1 cellular context compared by ENCODE assay signal in the genomic region with DNA sequence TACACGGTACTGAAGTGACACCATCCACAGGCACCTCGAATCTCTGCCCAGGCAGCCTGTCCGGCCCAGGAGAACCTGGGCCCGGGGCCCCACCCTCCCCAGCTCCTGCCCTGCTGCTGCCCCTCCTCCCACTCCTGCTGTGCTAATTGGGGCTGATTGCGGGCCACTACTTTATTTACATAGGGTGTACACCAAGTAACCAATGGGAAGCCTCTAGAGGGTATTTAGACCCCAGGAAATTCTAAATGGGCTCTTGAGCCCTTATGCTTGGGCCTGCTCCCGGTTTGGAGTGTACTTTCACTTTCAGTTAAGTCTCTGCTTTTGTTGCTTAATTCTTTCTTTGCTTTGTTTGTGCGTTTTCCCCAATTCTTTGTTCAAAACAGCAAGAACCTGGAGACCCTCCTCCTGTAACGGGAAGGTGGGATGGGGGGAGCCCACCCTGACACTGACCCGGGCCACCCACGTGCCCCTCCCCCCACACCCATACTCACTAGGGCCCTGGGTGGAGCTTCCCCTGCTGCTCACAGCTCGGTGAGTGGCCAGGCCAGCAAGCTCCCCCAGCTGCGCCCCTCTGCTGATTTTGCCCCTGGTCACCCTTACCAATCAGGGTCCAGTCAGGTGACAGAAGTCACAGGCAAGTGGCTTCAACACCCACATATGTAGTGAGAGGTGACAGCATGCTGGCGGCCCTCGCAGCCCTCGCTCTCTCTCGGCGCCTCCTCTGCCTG.
A peak's percentile ranks its signal among the peaks of the same experiment; 100 is the strongest.
TF ChIP-seq lines count a peak whose summit lies in the region.

No MANE protein-coding gene starts in this region.

TF ChIP-seq in HepG2, 621 proteins besides CTCF, POLR2A, EP300 and RAD21 (continues in another document):
- no peak for TF ChIP-seq ZNF331 (CRISPR knock-in tag; IDR thresholded peaks at IDR 0.05)
- TF ChIP-seq, protein P1, sequence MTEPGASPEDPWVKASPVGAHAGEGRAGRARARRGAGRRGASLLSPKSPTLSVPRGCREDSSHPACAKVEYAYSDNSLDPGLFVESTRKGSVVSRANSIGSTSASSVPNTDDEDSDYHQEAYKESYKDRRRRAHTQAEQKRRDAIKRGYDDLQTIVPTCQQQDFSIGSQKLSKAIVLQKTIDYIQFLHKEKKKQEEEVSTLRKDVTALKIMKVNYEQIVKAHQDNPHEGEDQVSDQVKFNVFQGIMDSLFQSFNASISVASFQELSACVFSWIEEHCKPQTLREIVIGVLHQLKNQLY (CRISPR knock-in tag; IDR thresholded peaks at IDR 0.05) = no peak
- TF ChIP-seq, protein P2, sequence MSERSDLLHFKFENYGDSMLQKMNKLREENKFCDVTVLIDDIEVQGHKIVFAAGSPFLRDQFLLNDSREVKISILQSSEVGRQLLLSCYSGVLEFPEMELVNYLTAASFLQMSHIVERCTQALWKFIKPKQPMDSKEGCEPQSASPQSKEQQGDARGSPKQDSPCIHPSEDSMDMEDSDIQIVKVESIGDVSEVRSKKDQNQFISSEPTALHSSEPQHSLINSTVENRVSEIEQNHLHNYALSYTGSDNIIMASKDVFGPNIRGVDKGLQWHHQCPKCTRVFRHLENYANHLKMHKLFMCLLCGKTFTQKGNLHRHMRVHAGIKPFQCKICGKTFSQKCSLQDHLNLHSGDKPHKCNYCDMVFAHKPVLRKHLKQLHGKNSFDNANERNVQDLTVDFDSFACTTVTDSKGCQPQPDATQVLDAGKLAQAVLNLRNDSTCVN (CRISPR knock-in tag; IDR thresholded peaks at IDR 0.05; ENCODE audit: borderline replicate concordance) = no peak
- peak; percentile 59; the same call in 1 of the 2 replicates for TF ChIP-seq PHF8 (CRISPR knock-in tag; IDR thresholded peaks at IDR 0.05)
- TF ChIP-seq ZNF816 (CRISPR knock-in tag; IDR thresholded peaks at IDR 0.05; ENCODE audit: borderline replicate concordance) = no peak
- TF ChIP-seq SALL1 (CRISPR knock-in tag; IDR thresholded peaks at IDR 0.05) = 0 out of 2 replicates have a peak, but pooled peaks have one; percentile 9
- TF ChIP-seq, protein P3, sequence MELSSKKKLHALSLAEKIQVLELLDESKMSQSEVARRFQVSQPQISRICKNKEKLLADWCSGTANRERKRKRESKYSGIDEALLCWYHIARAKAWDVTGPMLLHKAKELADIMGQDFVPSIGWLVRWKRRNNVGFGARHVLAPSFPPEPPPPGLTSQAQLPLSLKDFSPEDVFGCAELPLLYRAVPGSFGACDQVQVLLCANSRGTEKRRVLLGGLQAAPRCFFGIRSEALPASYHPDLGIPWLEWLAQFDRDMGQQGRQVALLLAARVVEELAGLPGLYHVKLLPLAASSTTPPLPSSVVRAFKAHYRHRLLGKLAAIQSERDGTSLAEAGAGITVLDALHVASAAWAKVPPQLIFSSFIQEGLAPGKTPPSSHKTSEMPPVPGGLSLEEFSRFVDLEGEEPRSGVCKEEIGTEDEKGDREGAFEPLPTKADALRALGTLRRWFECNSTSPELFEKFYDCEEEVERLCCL (CRISPR knock-in tag; IDR thresholded peaks at IDR 0.05; ENCODE audit: borderline replicate concordance) = no peak
- peak; percentile 55 for TF ChIP-seq IRF2 (CRISPR knock-in tag; IDR thresholded peaks at IDR 0.05)
- TF ChIP-seq, protein P4, sequence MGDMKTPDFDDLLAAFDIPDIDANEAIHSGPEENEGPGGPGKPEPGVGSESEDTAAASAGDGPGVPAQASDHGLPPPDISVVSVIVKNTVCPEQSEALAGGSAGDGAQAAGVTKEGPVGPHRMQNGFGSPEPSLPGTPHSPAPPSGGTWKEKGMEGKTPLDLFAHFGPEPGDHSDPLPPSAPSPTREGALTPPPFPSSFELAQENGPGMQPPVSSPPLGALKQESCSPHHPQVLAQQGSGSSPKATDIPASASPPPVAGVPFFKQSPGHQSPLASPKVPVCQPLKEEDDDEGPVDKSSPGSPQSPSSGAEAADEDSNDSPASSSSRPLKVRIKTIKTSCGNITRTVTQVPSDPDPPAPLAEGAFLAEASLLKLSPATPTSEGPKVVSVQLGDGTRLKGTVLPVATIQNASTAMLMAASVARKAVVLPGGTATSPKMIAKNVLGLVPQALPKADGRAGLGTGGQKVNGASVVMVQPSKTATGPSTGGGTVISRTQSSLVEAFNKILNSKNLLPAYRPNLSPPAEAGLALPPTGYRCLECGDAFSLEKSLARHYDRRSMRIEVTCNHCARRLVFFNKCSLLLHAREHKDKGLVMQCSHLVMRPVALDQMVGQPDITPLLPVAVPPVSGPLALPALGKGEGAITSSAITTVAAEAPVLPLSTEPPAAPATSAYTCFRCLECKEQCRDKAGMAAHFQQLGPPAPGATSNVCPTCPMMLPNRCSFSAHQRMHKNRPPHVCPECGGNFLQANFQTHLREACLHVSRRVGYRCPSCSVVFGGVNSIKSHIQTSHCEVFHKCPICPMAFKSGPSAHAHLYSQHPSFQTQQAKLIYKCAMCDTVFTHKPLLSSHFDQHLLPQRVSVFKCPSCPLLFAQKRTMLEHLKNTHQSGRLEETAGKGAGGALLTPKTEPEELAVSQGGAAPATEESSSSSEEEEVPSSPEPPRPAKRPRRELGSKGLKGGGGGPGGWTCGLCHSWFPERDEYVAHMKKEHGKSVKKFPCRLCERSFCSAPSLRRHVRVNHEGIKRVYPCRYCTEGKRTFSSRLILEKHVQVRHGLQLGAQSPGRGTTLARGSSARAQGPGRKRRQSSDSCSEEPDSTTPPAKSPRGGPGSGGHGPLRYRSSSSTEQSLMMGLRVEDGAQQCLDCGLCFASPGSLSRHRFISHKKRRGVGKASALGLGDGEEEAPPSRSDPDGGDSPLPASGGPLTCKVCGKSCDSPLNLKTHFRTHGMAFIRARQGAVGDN (CRISPR knock-in tag; IDR thresholded peaks at IDR 0.05) = peak; percentile 65
- TF ChIP-seq, protein P5, sequence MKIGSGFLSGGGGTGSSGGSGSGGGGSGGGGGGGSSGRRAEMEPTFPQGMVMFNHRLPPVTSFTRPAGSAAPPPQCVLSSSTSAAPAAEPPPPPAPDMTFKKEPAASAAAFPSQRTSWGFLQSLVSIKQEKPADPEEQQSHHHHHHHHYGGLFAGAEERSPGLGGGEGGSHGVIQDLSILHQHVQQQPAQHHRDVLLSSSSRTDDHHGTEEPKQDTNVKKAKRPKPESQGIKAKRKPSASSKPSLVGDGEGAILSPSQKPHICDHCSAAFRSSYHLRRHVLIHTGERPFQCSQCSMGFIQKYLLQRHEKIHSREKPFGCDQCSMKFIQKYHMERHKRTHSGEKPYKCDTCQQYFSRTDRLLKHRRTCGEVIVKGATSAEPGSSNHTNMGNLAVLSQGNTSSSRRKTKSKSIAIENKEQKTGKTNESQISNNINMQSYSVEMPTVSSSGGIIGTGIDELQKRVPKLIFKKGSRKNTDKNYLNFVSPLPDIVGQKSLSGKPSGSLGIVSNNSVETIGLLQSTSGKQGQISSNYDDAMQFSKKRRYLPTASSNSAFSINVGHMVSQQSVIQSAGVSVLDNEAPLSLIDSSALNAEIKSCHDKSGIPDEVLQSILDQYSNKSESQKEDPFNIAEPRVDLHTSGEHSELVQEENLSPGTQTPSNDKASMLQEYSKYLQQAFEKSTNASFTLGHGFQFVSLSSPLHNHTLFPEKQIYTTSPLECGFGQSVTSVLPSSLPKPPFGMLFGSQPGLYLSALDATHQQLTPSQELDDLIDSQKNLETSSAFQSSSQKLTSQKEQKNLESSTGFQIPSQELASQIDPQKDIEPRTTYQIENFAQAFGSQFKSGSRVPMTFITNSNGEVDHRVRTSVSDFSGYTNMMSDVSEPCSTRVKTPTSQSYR (CRISPR knock-in tag; IDR thresholded peaks at IDR 0.05; ENCODE audit: borderline replicate concordance) = peak; percentile 38; the same call in 1 of the 2 replicates
- no peak for TF ChIP-seq ZNF263 (CRISPR knock-in tag; IDR thresholded peaks at IDR 0.05)
- no peak for TF ChIP-seq MAF1 (CRISPR knock-in tag; IDR thresholded peaks at IDR 0.05; ENCODE audit: borderline replicate concordance)
- TF ChIP-seq TAF15 (IDR thresholded peaks at IDR 0.05; ENCODE audit: low read depth, low read length, poor library complexity, severe bottlenecking) = no peak
- 0 out of 2 replicates have a peak, but pooled peaks have one; percentile 36 for TF ChIP-seq SNAI1 (CRISPR knock-in tag; IDR thresholded peaks at IDR 0.05; ENCODE audit: borderline replicate concordance)
- no peak for TF ChIP-seq PITX1 (CRISPR knock-in tag; IDR thresholded peaks at IDR 0.05)
- TF ChIP-seq, protein P6, sequence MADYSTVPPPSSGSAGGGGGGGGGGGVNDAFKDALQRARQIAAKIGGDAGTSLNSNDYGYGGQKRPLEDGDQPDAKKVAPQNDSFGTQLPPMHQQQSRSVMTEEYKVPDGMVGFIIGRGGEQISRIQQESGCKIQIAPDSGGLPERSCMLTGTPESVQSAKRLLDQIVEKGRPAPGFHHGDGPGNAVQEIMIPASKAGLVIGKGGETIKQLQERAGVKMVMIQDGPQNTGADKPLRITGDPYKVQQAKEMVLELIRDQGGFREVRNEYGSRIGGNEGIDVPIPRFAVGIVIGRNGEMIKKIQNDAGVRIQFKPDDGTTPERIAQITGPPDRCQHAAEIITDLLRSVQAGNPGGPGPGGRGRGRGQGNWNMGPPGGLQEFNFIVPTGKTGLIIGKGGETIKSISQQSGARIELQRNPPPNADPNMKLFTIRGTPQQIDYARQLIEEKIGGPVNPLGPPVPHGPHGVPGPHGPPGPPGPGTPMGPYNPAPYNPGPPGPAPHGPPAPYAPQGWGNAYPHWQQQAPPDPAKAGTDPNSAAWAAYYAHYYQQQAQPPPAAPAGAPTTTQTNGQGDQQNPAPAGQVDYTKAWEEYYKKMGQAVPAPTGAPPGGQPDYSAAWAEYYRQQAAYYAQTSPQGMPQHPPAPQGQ (CRISPR knock-in tag; IDR thresholded peaks at IDR 0.05; ENCODE audit: borderline replicate concordance) = no peak
- TF ChIP-seq AGO2 (optimal IDR thresholded peaks at IDR 0.05; ENCODE audit: low read depth, low read length) = no peak
- peak; percentile 28; the same call in 1 of the 2 replicates for TF ChIP-seq KMT2B (CRISPR knock-in tag; IDR thresholded peaks at IDR 0.05)
- TF ChIP-seq, protein P7, sequence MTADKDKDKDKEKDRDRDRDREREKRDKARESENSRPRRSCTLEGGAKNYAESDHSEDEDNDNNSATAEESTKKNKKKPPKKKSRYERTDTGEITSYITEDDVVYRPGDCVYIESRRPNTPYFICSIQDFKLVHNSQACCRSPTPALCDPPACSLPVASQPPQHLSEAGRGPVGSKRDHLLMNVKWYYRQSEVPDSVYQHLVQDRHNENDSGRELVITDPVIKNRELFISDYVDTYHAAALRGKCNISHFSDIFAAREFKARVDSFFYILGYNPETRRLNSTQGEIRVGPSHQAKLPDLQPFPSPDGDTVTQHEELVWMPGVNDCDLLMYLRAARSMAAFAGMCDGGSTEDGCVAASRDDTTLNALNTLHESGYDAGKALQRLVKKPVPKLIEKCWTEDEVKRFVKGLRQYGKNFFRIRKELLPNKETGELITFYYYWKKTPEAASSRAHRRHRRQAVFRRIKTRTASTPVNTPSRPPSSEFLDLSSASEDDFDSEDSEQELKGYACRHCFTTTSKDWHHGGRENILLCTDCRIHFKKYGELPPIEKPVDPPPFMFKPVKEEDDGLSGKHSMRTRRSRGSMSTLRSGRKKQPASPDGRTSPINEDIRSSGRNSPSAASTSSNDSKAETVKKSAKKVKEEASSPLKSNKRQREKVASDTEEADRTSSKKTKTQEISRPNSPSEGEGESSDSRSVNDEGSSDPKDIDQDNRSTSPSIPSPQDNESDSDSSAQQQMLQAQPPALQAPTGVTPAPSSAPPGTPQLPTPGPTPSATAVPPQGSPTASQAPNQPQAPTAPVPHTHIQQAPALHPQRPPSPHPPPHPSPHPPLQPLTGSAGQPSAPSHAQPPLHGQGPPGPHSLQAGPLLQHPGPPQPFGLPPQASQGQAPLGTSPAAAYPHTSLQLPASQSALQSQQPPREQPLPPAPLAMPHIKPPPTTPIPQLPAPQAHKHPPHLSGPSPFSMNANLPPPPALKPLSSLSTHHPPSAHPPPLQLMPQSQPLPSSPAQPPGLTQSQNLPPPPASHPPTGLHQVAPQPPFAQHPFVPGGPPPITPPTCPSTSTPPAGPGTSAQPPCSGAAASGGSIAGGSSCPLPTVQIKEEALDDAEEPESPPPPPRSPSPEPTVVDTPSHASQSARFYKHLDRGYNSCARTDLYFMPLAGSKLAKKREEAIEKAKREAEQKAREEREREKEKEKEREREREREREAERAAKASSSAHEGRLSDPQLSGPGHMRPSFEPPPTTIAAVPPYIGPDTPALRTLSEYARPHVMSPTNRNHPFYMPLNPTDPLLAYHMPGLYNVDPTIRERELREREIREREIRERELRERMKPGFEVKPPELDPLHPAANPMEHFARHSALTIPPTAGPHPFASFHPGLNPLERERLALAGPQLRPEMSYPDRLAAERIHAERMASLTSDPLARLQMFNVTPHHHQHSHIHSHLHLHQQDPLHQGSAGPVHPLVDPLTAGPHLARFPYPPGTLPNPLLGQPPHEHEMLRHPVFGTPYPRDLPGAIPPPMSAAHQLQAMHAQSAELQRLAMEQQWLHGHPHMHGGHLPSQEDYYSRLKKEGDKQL (CRISPR knock-in tag; IDR thresholded peaks at IDR 0.05; ENCODE audit: low read depth) = no peak
- no peak for TF ChIP-seq RCOR2 (CRISPR knock-in tag; IDR thresholded peaks at IDR 0.05)
- TF ChIP-seq ZNF670 (CRISPR knock-in tag; IDR thresholded peaks at IDR 0.05; ENCODE audit: borderline replicate concordance) = no peak
- TF ChIP-seq ZFY (CRISPR knock-in tag; IDR thresholded peaks at IDR 0.05) = peak; percentile 35; the same call in 1 of the 2 replicates
- TF ChIP-seq CEBPG (CRISPR knock-in tag; IDR thresholded peaks at IDR 0.05) = no peak
- TF ChIP-seq TCF12 (IDR thresholded peaks at IDR 0.05) = no peak
- TF ChIP-seq TCF12 (CRISPR knock-in tag; IDR thresholded peaks at IDR 0.05) = no peak
- TF ChIP-seq, protein P8, sequence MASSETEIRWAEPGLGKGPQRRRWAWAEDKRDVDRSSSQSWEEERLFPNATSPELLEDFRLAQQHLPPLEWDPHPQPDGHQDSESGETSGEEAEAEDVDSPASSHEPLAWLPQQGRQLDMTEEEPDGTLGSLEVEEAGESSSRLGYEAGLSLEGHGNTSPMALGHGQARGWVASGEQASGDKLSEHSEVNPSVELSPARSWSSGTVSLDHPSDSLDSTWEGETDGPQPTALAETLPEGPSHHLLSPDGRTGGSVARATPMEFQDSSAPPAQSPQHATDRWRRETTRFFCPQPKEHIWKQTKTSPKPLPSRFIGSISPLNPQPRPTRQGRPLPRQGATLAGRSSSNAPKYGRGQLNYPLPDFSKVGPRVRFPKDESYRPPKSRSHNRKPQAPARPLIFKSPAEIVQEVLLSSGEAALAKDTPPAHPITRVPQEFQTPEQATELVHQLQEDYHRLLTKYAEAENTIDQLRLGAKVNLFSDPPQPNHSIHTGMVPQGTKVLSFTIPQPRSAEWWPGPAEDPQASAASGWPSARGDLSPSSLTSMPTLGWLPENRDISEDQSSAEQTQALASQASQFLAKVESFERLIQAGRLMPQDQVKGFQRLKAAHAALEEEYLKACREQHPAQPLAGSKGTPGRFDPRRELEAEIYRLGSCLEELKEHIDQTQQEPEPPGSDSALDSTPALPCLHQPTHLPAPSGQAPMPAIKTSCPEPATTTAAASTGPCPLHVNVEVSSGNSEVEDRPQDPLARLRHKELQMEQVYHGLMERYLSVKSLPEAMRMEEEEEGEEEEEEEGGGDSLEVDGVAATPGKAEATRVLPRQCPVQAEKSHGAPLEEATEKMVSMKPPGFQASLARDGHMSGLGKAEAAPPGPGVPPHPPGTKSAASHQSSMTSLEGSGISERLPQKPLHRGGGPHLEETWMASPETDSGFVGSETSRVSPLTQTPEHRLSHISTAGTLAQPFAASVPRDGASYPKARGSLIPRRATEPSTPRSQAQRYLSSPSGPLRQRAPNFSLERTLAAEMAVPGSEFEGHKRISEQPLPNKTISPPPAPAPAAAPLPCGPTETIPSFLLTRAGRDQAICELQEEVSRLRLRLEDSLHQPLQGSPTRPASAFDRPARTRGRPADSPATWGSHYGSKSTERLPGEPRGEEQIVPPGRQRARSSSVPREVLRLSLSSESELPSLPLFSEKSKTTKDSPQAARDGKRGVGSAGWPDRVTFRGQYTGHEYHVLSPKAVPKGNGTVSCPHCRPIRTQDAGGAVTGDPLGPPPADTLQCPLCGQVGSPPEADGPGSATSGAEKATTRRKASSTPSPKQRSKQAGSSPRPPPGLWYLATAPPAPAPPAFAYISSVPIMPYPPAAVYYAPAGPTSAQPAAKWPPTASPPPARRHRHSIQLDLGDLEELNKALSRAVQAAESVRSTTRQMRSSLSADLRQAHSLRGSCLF (CRISPR knock-in tag; IDR thresholded peaks at IDR 0.05; ENCODE audit: borderline replicate concordance) = no peak
